ENCODE assay signal across 19 cellular contexts in genomic region chr11:104451193-104451592, GRCh38.
DNase-seq lines count a peak whose midpoint lies in the region; ATAC-seq and TF ChIP-seq lines count a peak whose summit lies in the region.
"Had no signal": no experiment of that assay in that cellular context is flagged by ENCODE, and none has a peak within 500 bp of the region (broad histone marks: within the 10 kb centered on the region; RNA-seq: fewer than 3 reads in every experiment).

No MANE protein-coding gene starts in this region.

- TF ChIP-seq CTCF in HCT116 (IDR thresholded peaks at IDR 0.05 in 2 of 3, conservative IDR thresholded peaks at IDR 0.05 in 1 of 3; ENCODE audit: borderline replicate concordance in 1 of 3, insufficient read depth in 1 of 3, low read depth in 2 of 3, low read length in 2 of 3) = no peak

- RAD21 ChIA-PET in HCT116 (lab: Charles Lee; ENCODE audit: low non-redundant PET in 1 of 2, low total read pairs in 2 of 2, uncharacterized antibody in 2 of 2, unreplicated experiment in 2 of 2) = no interaction called here

- H3K27me3 ChIP-seq in HCT116 (ENCODE audit: insufficient read depth, low read length) = no peaks in the 10 kb centered on the region
- H3K27me3 ChIP-seq: Peyer's patch had no signal

- H3K4me3 ChIP-seq in HCT116 (replicated peaks in 1 of 2; ENCODE audit: low read depth in 1 of 2, low read length in 2 of 2) = no peak overlapping the region
- H3K4me3 ChIP-seq: Peyer's patch had no signal

- no peaks in the 10 kb centered on the region for H4K20me1 ChIP-seq in HCT116 (ENCODE audit: insufficient read depth)

- H3K79me2 ChIP-seq in HCT116 (ENCODE audit: insufficient read depth, low read length) = no peaks in the 10 kb centered on the region

- no peaks in the 10 kb centered on the region for H3K27me3 Mint-ChIP-seq in activated CD4-positive, alpha-beta T cell treated with anti-CD3 and anti-CD28 coated beads for 36 hours
- H3K27me3 Mint-ChIP-seq: activated CD4-positive, alpha-beta memory T cell treated with anti-CD3 and anti-CD28 coated beads for 36 hours had no signal

- ATAC-seq in HCT116 (no peak; the same call in 1 of the 2 replicates), esophagus mucosa (peak; percentile 13), HG02678 (IDR thresholded peaks at IDR 0.05; ENCODE audit: unreplicated experiment) (no peak), GM21526 (IDR thresholded peaks at IDR 0.05; ENCODE audit: low FRiP score, unreplicated experiment) (no peak)
- no peak for ATAC-seq in activated CD4-positive, alpha-beta T cell treated with anti-CD3 and anti-CD28 coated beads for 36 hours

- H3K4me2 ChIP-seq in HCT116 (ENCODE audit: low read length) = peak overlapping the region; percentile 66; the same call in 1 of the 2 replicates

- CTCF ChIA-PET in HCT116 (lab: Charles Lee) = no interaction called here
- CTCF ChIA-PET in activated CD4-positive, alpha-beta T cell treated with anti-CD3 and anti-CD28 coated beads for 36 hours (lab: Charles Lee) = no interaction called here

- H3K4me3 Mint-ChIP-seq in activated CD4-positive, alpha-beta T cell treated with anti-CD3 and anti-CD28 coated beads for 36 hours = no peak overlapping the region
- H3K4me3 Mint-ChIP-seq: activated CD4-positive, alpha-beta memory T cell treated with anti-CD3 and anti-CD28 coated beads for 36 hours had no signal

- H3K9me3 Mint-ChIP-seq in activated CD4-positive, alpha-beta T cell treated with anti-CD3 and anti-CD28 coated beads for 36 hours (ENCODE audit: low read depth) = no peaks in the 10 kb centered on the region

- H3K4me1 ChIP-seq in HCT116 (ENCODE audit: control insufficient read depth in 1 of 2, insufficient read depth in 2 of 2, low read length in 2 of 2) = peaks cover 5 to 33% of the 10 kb centered on the region in 2 experiments; a peak in 3 of 4 replicates
- H3K4me1 ChIP-seq: Peyer's patch had no signal

- H3K9ac ChIP-seq in HCT116 (ENCODE audit: low read length) = no peak overlapping the region

- no peak overlapping the region for H3K27ac Mint-ChIP-seq in activated CD4-positive, alpha-beta T cell treated with anti-CD3 and anti-CD28 coated beads for 36 hours
- H3K27ac Mint-ChIP-seq: activated CD4-positive, alpha-beta memory T cell treated with anti-CD3 and anti-CD28 coated beads for 36 hours had no signal

- TF ChIP-seq RAD21 in HCT116 (IDR thresholded peaks at IDR 0.05; ENCODE audit: low read depth) = no peak

- no peaks in the 10 kb centered on the region for H3K9me3 ChIP-seq in HCT116 (ENCODE audit: control insufficient read depth in 1 of 2, insufficient read depth in 1 of 2, low read depth in 1 of 2, low read length in 2 of 2)
- H3K9me3 ChIP-seq: Peyer's patch had no signal

- intact Hi-C loops in HCT116 (cut with micrococcal nuclease) = no loop called here
- intact Hi-C loops in activated CD4-positive, alpha-beta T cell treated with anti-CD3 and anti-CD28 coated beads for 36 hours (cut with DNase I, micrococcal nuclease) = no loop called here

- no peak for DNase-seq in HCT116 (ENCODE audit: low read depth, low spot score)
- peak; percentile 21 for DNase-seq in SHP77 treated with DMSO at 0.1 percent for 48 hours (lab: John Stamatoyannopoulos, UW)
- peak; percentile 11 for DNase-seq in kidney tubule cell (ENCODE audit: low spot score)
- DNase-seq in activated CD4-positive, alpha-beta T cell treated with anti-CD3 and anti-CD28 coated beads for 36 hours = no peak
- DNase-seq in OCI-M1 (lab: John Stamatoyannopoulos, UW) = no peak
- DNase-seq: activated CD4-positive, alpha-beta memory T cell treated with anti-CD3 and anti-CD28 coated beads for 36 hours; activated naive CD4-positive, alpha-beta T cell treated with anti-CD3 and anti-CD28 coated beads, Interleukin-2, amount 50 U/mL, for 16 hours; activated T-cell treated with anti-CD3 and anti-CD28 coated beads, Interleukin-2, amount 50 U/mL, for 1 hour; glutamatergic neuron; MV-4-11; NCI-H2029; NCI-H69; Peyer's patch; stimulated activated CD4-positive, alpha-beta T cell treated with anti-CD3 and anti-CD28 coated beads, Interleukin-12 subunit alpha, Interleukin-12 subunit beta, amount 100 ng/mL, for 4 hours had no signal

- TF ChIP-seq POLR2A in HCT116 (IDR thresholded peaks at IDR 0.05; ENCODE audit: borderline replicate concordance, extremely low read depth, insufficient read depth, insufficient read length) = no peak

- H3K4me1 Mint-ChIP-seq in activated CD4-positive, alpha-beta T cell treated with anti-CD3 and anti-CD28 coated beads for 36 hours = no peaks in the 10 kb centered on the region

- H2AFZ ChIP-seq in HCT116 (ENCODE audit: low read depth, low read length, poor library complexity, severe bottlenecking) = peak overlapping the region; percentile 51

- no peaks in the 10 kb centered on the region for H3K9me2 ChIP-seq in HCT116 (ENCODE audit: insufficient read depth)

- no peak overlapping the region for H3K27ac ChIP-seq in HCT116 (ENCODE audit: low read depth, low read length)
- H3K27ac ChIP-seq: HL-60, Peyer's patch, VCaP had no signal

- no peaks in the 10 kb centered on the region for H3K36me3 ChIP-seq in HCT116 (ENCODE audit: control insufficient read depth in 1 of 2, insufficient read depth in 2 of 2, low read length in 2 of 2)
- H3K36me3 ChIP-seq: Peyer's patch had no signal

- no TSS peak for BruUV-seq in HCT116 (replicated peaks; lab: Mats Ljungman, UMichigan)

- POLR2A ChIA-PET in HCT116 (lab: Charles Lee) = no interaction called here
- POLR2A ChIA-PET in activated CD4-positive, alpha-beta T cell treated with anti-CD3 and anti-CD28 coated beads for 36 hours (lab: Charles Lee) = no interaction called here

- H3K36me3 Mint-ChIP-seq in activated CD4-positive, alpha-beta T cell treated with anti-CD3 and anti-CD28 coated beads for 36 hours (ENCODE audit: low read depth) = no peaks in the 10 kb centered on the region
- H3K36me3 Mint-ChIP-seq: activated CD4-positive, alpha-beta memory T cell treated with anti-CD3 and anti-CD28 coated beads for 36 hours had no signal

TF ChIP-seq in HCT116, 20 proteins besides CTCF, POLR2A, EP300 and RAD21:
- no peak for TF ChIP-seq EZH2phosphoT487 (IDR thresholded peaks at IDR 0.05; ENCODE audit: borderline replicate concordance)
- TF ChIP-seq JUND (IDR thresholded peaks at IDR 0.05) = no peak
- no peak for TF ChIP-seq ZFX (IDR thresholded peaks at IDR 0.05)
- no peak for TF ChIP-seq REST (IDR thresholded peaks at IDR 0.05; ENCODE audit: low read depth)
- TF ChIP-seq, protein P1, sequence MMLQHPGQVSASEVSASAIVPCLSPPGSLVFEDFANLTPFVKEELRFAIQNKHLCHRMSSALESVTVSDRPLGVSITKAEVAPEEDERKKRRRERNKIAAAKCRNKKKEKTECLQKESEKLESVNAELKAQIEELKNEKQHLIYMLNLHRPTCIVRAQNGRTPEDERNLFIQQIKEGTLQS (IDR thresholded peaks at IDR 0.05) = no peak
- TF ChIP-seq, protein P2, sequence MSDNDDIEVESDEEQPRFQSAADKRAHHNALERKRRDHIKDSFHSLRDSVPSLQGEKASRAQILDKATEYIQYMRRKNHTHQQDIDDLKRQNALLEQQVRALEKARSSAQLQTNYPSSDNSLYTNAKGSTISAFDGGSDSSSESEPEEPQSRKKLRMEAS (IDR thresholded peaks at IDR 0.05) = no peak

Comparison
In these comparisons a context has a peak if more than half of its experiments do, and no peak if none do; other contexts are left out.
1. DNase-seq: peak in SHP77 treated with DMSO at 0.1 percent for 48 hours (single experiment) and kidney tubule cell (single experiment); none in HCT116 (single experiment), activated CD4-positive, alpha-beta T cell treated with anti-CD3 and anti-CD28 coated beads for 36 hours (single experiment) and OCI-M1 (single experiment).